ENCODE assay signal across 16 cellular contexts in the genomic region with DNA sequence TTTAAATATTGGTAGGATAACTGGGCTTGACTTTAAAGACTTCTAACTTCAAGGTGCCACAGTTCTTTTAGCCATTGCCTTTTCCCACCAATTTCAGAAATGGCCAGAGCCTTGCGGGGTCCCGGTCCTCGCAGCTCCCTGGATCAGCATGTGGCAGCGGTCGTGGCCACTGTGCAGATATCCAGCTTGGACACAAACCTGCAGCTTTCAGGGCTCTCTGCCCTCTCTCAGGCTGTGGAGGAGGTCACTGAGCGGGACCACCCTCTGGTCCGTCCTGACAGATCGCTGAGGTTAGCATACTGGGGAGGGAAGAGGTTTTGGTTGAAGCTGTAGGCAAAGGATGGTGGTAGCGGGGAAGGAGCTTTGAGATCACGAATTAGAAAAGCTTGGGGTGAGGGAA. TPM values are rescaled to one million over a fixed set of nuclear protein-coding genes. Genes with fewer than 3 reads are reported as not detected.
DNase-seq lines count a peak whose midpoint lies in the region; ATAC-seq and TF ChIP-seq lines count a peak whose summit lies in the region.
"Had no signal": no experiment of that assay in that cellular context is flagged by ENCODE, and none has a peak within 500 bp of the region (broad histone marks: within the 10 kb centered on the region; RNA-seq: fewer than 3 reads in every experiment).

No MANE protein-coding gene starts in this region.

- in situ Hi-C loops in mammary epithelial cell (cut with MboI; ENCODE audit: low sequenced_read_pairs in 2 of 2): no loop called here

- TF ChIP-seq CTCF in WTC11 (IDR thresholded peaks at IDR 0.05): no peak
- no peak for TF ChIP-seq CTCF in mammary epithelial cell (conservative IDR thresholded peaks at IDR 0.05 in 1 of 2, IDR thresholded peaks at IDR 0.05 in 1 of 2; ENCODE audit: extremely low read depth in 1 of 2, insufficient read depth in 1 of 2, low read depth in 1 of 2, low read length in 2 of 2)

- no peaks in the 10 kb centered on the region for H3K9me3 Mint-ChIP-seq in WTC11
- no peaks in the 10 kb centered on the region for H3K9me3 Mint-ChIP-seq in activated T-cell treated with anti-CD3 and anti-CD28 coated beads, Interleukin-2, amount 50 U/mL, for 24 hours

- H2BK120ac ChIP-seq in neuronal stem cell (ENCODE audit: low read depth, low read length): no peak overlapping the region

- 94% methylated on average over 10 of the region's 10 CpGs for WGBS in mammary epithelial cell (ENCODE audit: low coverage, missing lambda C conversion rate)
- WGBS in neuronal stem cell (ENCODE audit: extremely low coverage in 2 of 2, insufficient read length in 2 of 2, insufficient replicate concordance in 1 of 2), 2 donors: no CpG with 5 or more reads among the region's 10 CpGs

- H3K4me3 Mint-ChIP-seq in WTC11: no peak overlapping the region
- H3K4me3 Mint-ChIP-seq in activated T-cell treated with anti-CD3 and anti-CD28 coated beads, Interleukin-2, amount 50 U/mL, for 24 hours: no peak overlapping the region
- H3K4me3 Mint-ChIP-seq: CD4-positive, CD25-positive, alpha-beta regulatory T cell had no signal

- POLR2A ChIA-PET in WTC11 (lab: Charles Lee): interaction anchor here (1.1 kb wide), 1 partner anchor 19 kb away, joined by 8 read pairs; no protein-coding TSS in a partner anchor

- H3K27ac Mint-ChIP-seq in WTC11: no peak overlapping the region
- no peak overlapping the region for H3K27ac Mint-ChIP-seq in activated T-cell treated with anti-CD3 and anti-CD28 coated beads, Interleukin-2, amount 50 U/mL, for 24 hours
- H3K27ac Mint-ChIP-seq: CD4-positive, CD25-positive, alpha-beta regulatory T cell had no signal

- H3K27ac ChIP-seq in mammary epithelial cell (ENCODE audit: insufficient read depth, low read depth, low read length) (no peak overlapping the region), neuronal stem cell (replicated peaks; ENCODE audit: low read length) (no peak overlapping the region)
- H3K27ac ChIP-seq: 22Rv1; BLaER1 treated with 17β-estradiol and CSF1 and Interleukin-3, amounts not matched to agents 10 nM and 100 nM had no signal

- H3K4me3 ChIP-seq in mammary epithelial cell (replicated peaks in 1 of 3; ENCODE audit: insufficient read depth in 1 of 3, low read depth in 2 of 3, low read length in 3 of 3) (peak overlapping the region in 1 of 3 experiments; percentile 27), neuronal stem cell (ENCODE audit: low read length in 2 of 2) (no peak overlapping the region)
- H3K4me3 ChIP-seq: BLaER1 treated with 17β-estradiol and CSF1 and Interleukin-3, amounts not matched to agents 10 nM and 100 nM; GM12878 had no signal

- dilution Hi-C loops in mammary epithelial cell (cut with HindIII; ENCODE audit: low sequenced_read_pairs): no loop called here

- CTCF ChIA-PET in WTC11 (lab: Charles Lee): interaction anchor here (0.7 kb wide), 2 partner anchors 42 to 45 kb away, joined by 3 read pairs; no protein-coding TSS in a partner anchor
- CTCF ChIA-PET in mammary epithelial cell (lab: Charles Lee; ENCODE audit: low non-redundant PET): no interaction called here

- no TSS peak for BruUV-seq in mammary epithelial cell (replicated peaks; lab: Mats Ljungman, UMichigan)

- no peaks in the 10 kb centered on the region for H3K4me1 Mint-ChIP-seq in WTC11
- H3K4me1 Mint-ChIP-seq in activated T-cell treated with anti-CD3 and anti-CD28 coated beads, Interleukin-2, amount 50 U/mL, for 24 hours (ENCODE audit: low read depth): peaks cover 42% of the 10 kb centered on the region

- H4K8ac ChIP-seq in neuronal stem cell (ENCODE audit: low read depth, low read length): no peak overlapping the region

- H3K9me3 ChIP-seq in mammary epithelial cell (replicated peaks; ENCODE audit: insufficient read depth, low read length) (no peaks in the 10 kb centered on the region), neuronal stem cell (replicated peaks in 1 of 2; ENCODE audit: control insufficient read depth in 2 of 2, insufficient read depth in 1 of 2, low read depth in 1 of 2, low read length in 2 of 2) (peaks cover 0 to 3% of the 10 kb centered on the region in 2 donors)

- H4K20me1 ChIP-seq in mammary epithelial cell (ENCODE audit: insufficient read depth, low read length): no peaks in the 10 kb centered on the region
- H4K20me1 ChIP-seq: BLaER1 treated with 17β-estradiol and CSF1 and Interleukin-3, amounts not matched to agents 10 nM and 100 nM had no signal

- H3K27me3 ChIP-seq in mammary epithelial cell (ENCODE audit: insufficient read depth, low read length) (no peaks in the 10 kb centered on the region), neuronal stem cell (ENCODE audit: control insufficient read depth in 3 of 3, insufficient read depth in 3 of 3, low read depth in 1 of 3, low read length in 3 of 3) (no peaks in the 10 kb centered on the region)
- H3K27me3 ChIP-seq: BLaER1 treated with 17β-estradiol and CSF1 and Interleukin-3, amounts not matched to agents 10 nM and 100 nM had no signal

- H3K27me3 Mint-ChIP-seq in WTC11 (ENCODE audit: low read depth): no peaks in the 10 kb centered on the region; the same call in 1 of the 2 replicates
- no peaks in the 10 kb centered on the region for H3K27me3 Mint-ChIP-seq in activated T-cell treated with anti-CD3 and anti-CD28 coated beads, Interleukin-2, amount 50 U/mL, for 24 hours
- H3K27me3 Mint-ChIP-seq: CD4-positive, CD25-positive, alpha-beta regulatory T cell had no signal

- H2BK12ac ChIP-seq in neuronal stem cell (ENCODE audit: low read length): no peak overlapping the region

- intact Hi-C loops in mammary epithelial cell (cut with micrococcal nuclease): no loop called here

- H3K4me2 ChIP-seq in mammary epithelial cell (ENCODE audit: insufficient read depth, low read depth, low read length) (peak overlapping the region; percentile 24), neuronal stem cell (ENCODE audit: insufficient read depth, low read length, poor library complexity, severe bottlenecking) (no peak overlapping the region)
- H3K4me2 ChIP-seq: BLaER1 treated with 17β-estradiol and CSF1 and Interleukin-3, amounts not matched to agents 10 nM and 100 nM had no signal

- DNase-seq in activated CD8-positive, alpha-beta memory T cell treated with anti-CD3 and anti-CD28 coated beads, Interleukin-2, amount 50 U/mL, for 48 hours: peak; percentile 45
- no peak for DNase-seq in activated CD8-positive, alpha-beta memory T cell treated with anti-CD3 and anti-CD28 coated beads, Interleukin-2, amount 50 U/mL, for 4 hours
- peak; percentile 10 for DNase-seq in WTC11 (ENCODE audit: low spot score)
- no peak for DNase-seq in mammary epithelial cell
- DNase-seq in neuronal stem cell (ENCODE audit: low spot score): no peak
- no peak for DNase-seq in activated T-cell treated with anti-CD3 and anti-CD28 coated beads, Interleukin-2, amount 50 U/mL, for 24 hours
- DNase-seq in effector CD8-positive, alpha-beta T cell (lab: John Stamatoyannopoulos, UW): no peak
- no peak for DNase-seq in iPS-NIHi7 (ENCODE audit: extremely low spot score)
- DNase-seq: CD4-positive, CD25-positive, alpha-beta regulatory T cell; DMS 273 treated with DMSO at 0.1 percent for 48 hours had no signal

- peaks cover 4% of the 10 kb centered on the region for H3K79me1 ChIP-seq in neuronal stem cell (ENCODE audit: low read depth, low read length)

- H3K14ac ChIP-seq in neuronal stem cell (ENCODE audit: low read length): peak overlapping the region; percentile 38

- H3K36me3 Mint-ChIP-seq in WTC11: no peaks in the 10 kb centered on the region; the same call in 1 of the 2 replicates
- H3K36me3 Mint-ChIP-seq in activated T-cell treated with anti-CD3 and anti-CD28 coated beads, Interleukin-2, amount 50 U/mL, for 24 hours (ENCODE audit: low read depth): peaks cover 78% of the 10 kb centered on the region

- H2AFZ ChIP-seq in mammary epithelial cell (ENCODE audit: low read depth, low read length): no peak overlapping the region
- H2AFZ ChIP-seq in neuronal stem cell (ENCODE audit: low read length): no peak overlapping the region

- ATAC-seq in WTC11: no peak; the same call in 1 of the 2 replicates
- ATAC-seq: GM12878, HCT116 had no signal

- H3K4ac ChIP-seq in neuronal stem cell (ENCODE audit: low read length): no peak overlapping the region

- H2BK5ac ChIP-seq in neuronal stem cell (ENCODE audit: low read length): no peak overlapping the region

- H3K18ac ChIP-seq in neuronal stem cell (ENCODE audit: low read length): no peak overlapping the region

- peaks cover 41% of the 10 kb centered on the region for H3K4me1 ChIP-seq in mammary epithelial cell (ENCODE audit: insufficient read depth, low read length)
- no peaks in the 10 kb centered on the region for H3K4me1 ChIP-seq in neuronal stem cell (ENCODE audit: control insufficient read depth in 2 of 2, insufficient read depth in 1 of 2, low read depth in 1 of 2, low read length in 2 of 2)

- no peak overlapping the region for H2AK5ac ChIP-seq in neuronal stem cell (ENCODE audit: low read depth, low read length)

- H3K36me3 ChIP-seq in mammary epithelial cell (ENCODE audit: insufficient read depth, low read length) (peaks cover 6% of the 10 kb centered on the region), neuronal stem cell (replicated peaks in 1 of 2; ENCODE audit: control insufficient read depth in 2 of 2, insufficient read depth in 2 of 2, low read length in 2 of 2) (peaks cover 22 to 63% of the 10 kb centered on the region in 2 donors)

- no peak overlapping the region for H3K9ac ChIP-seq in mammary epithelial cell (ENCODE audit: insufficient read depth, low read length)
- no peak overlapping the region for H3K9ac ChIP-seq in neuronal stem cell (ENCODE audit: low read depth, low read length, poor library complexity)
- H3K9ac ChIP-seq: BLaER1 treated with 17β-estradiol and CSF1 and Interleukin-3, amounts not matched to agents 10 nM and 100 nM had no signal

- no peak overlapping the region for H4K91ac ChIP-seq in neuronal stem cell (ENCODE audit: low read depth, low read length, poor library complexity)

- peak overlapping the region; percentile 80 for H3K23ac ChIP-seq in neuronal stem cell (ENCODE audit: low read depth, low read length, poor library complexity)

- H3K79me2 ChIP-seq in mammary epithelial cell (ENCODE audit: insufficient read depth, low read length): peaks cover 32% of the 10 kb centered on the region

- no peak overlapping the region for H2BK15ac ChIP-seq in neuronal stem cell (ENCODE audit: low read length)

RNA-seq across cellular contexts. Expression of gene CUL9, which starts 6.4 kb away (rescaled TPM):
- total RNA-seq in WTC11 (2021) (15.2 to 20.5 TPM (median 19.2 TPM) in 3 replicates), mammary epithelial cell (10 to 100 TPM; 25.0 to 48.2 TPM)
- 24.9 TPM for polyA plus RNA-seq in mammary epithelial cell
- polyA minus RNA-seq in mammary epithelial cell: 34.5 TPM
- polyA plus RNA-seq in neuronal stem cell (2013, experiment 1 of 2): 10.3 TPM
- polyA plus RNA-seq in neuronal stem cell (2013, experiment 2 of 2): 11.1 TPM

RNA-seq across cellular contexts. Expression of gene SRF, which starts 17.4 kb away (rescaled TPM):
- total RNA-seq in WTC11 (2021) (43.9 to 46.2 TPM (median 45.3 TPM) in 3 replicates), mammary epithelial cell (10 to 100 TPM; 35.7 to 41.2 TPM)
- 33.0 TPM for polyA plus RNA-seq in mammary epithelial cell
- polyA minus RNA-seq in mammary epithelial cell: 41.3 TPM
- 33.8 TPM for polyA plus RNA-seq in neuronal stem cell (2013, experiment 1 of 2)
- polyA plus RNA-seq in neuronal stem cell (2013, experiment 2 of 2): 33.2 TPM

RNA-seq across cellular contexts. Expression of gene DNPH1, which starts 40.9 kb away (rescaled TPM):
- total RNA-seq in WTC11 (2021) (48.4 to 56.4 TPM (median 55.4 TPM) in 3 replicates), mammary epithelial cell (10 to 100 TPM; 55.2 to 56.9 TPM)
- polyA plus RNA-seq in mammary epithelial cell: 112 TPM
- 24.8 TPM for polyA minus RNA-seq in mammary epithelial cell
- 110 TPM for polyA plus RNA-seq in neuronal stem cell (2013, experiment 1 of 2)
- polyA plus RNA-seq in neuronal stem cell (2013, experiment 2 of 2): 110 TPM

RNA-seq across cellular contexts. Expression of gene TTBK1, which starts 54.9 kb away (rescaled TPM):
- total RNA-seq in WTC11 (2021) (0.66 to 0.78 TPM (median 0.68 TPM) in 3 replicates), mammary epithelial cell (under 1 TPM in 1 of 2 donors, not detected in 1; under 0.01 TPM)
- polyA plus RNA-seq in mammary epithelial cell: not detected
- polyA minus RNA-seq in mammary epithelial cell: not detected
- polyA plus RNA-seq in neuronal stem cell (2013, experiment 1 of 2): 1.5 TPM
- 1.5 TPM for polyA plus RNA-seq in neuronal stem cell (2013, experiment 2 of 2)
- total RNA-seq: Daoy, GM12878, H4 had no signal
- polyA plus RNA-seq: CD4-positive, CD25-positive, alpha-beta regulatory T cell had no signal

Comparison
In these comparisons a context has a peak if more than half of its experiments do, and no peak if none do; other contexts are left out.
1. DNase-seq: peak in activated CD8-positive, alpha-beta memory T cell treated with anti-CD3 and anti-CD28 coated beads, Interleukin-2, amount 50 U/mL, for 48 hours (single experiment) and WTC11 (single experiment); none in activated CD8-positive, alpha-beta memory T cell treated with anti-CD3 and anti-CD28 coated beads, Interleukin-2, amount 50 U/mL, for 4 hours (single experiment), mammary epithelial cell (single experiment), neuronal stem cell (single experiment), activated T-cell treated with anti-CD3 and anti-CD28 coated beads, Interleukin-2, amount 50 U/mL, for 24 hours (single experiment), effector CD8-positive, alpha-beta T cell (single experiment) and iPS-NIHi7 (single experiment).